In the genomic region with DNA sequence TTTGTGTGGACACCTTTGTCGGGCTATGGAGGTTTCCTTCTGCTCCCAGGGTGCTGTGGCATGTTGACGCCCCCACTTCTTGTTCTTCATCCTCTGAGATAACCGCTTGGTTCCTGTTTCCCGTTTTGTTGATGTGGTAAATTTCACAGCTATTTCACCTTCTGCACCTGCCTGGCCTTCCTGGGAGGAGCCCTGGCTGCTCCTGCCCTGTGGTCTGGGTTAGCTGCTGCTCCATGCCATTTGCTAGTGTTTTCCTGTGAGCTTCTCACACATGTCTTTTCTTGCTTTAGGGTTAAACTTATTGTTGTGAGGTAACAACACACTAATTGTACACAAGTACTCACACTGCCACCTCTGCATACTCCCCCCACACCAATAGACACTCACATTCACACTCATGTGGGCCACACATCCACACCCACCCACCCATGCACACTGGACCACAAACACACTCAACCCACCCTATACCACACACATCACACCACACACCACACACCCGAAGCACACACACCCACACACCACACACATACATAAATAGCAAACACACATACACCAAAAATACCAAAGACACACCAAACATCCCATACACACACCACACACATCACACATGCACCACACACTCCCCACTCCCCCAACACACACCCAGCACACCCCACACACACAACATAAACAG, we compare ENCODE assay signal across 15 cellular contexts. TPM values are rescaled to one million over a fixed set of nuclear protein-coding genes. Genes with fewer than 3 reads are reported as not detected.
DNase-seq lines count a peak whose midpoint lies in the region; ATAC-seq and TF ChIP-seq lines count a peak whose summit lies in the region.
"Had no signal": no experiment of that assay in that cellular context is flagged by ENCODE, and none has a peak within 500 bp of the region (broad histone marks: within the 10 kb centered on the region; RNA-seq: fewer than 3 reads in every experiment).

No MANE protein-coding gene starts in this region.

- no peak overlapping the region for H3K18ac ChIP-seq in mesendoderm (ENCODE audit: low read length)

- no peak overlapping the region for H4K8ac ChIP-seq in mesendoderm (ENCODE audit: low read depth, low read length)

- H2AFZ ChIP-seq in DND-41 (ENCODE audit: low read depth, low read length) (no peak overlapping the region), hepatocyte (no peak overlapping the region)

- no peak overlapping the region for H2BK120ac ChIP-seq in mesendoderm (ENCODE audit: low read depth, low read length)

- no peaks in the 10 kb centered on the region for H3K79me1 ChIP-seq in mesendoderm (ENCODE audit: low read length)

- DNase-seq in DND-41 (peak; percentile 83), SW480 (ENCODE audit: low spot score) (peak; percentile 67), mesendoderm (no peak), foreskin melanocyte (no peak), GOT3 (lab: John Stamatoyannopoulos, UW) (no peak), hepatocyte (ENCODE audit: low spot score) (no peak), HuH-7 (ENCODE audit: low spot score) (no peak)
- DNase-seq: activated T-cell treated with anti-CD3 and anti-CD28 coated beads, Interleukin-2, amount 50 U/mL, for 72 hours; H7; NCI-H1105 treated with DMSO at 0.1 percent for 48 hours; pancreas; T-helper 9 cell had no signal

- no peaks in the 10 kb centered on the region for H3K9me2 ChIP-seq in hepatocyte (replicated peaks; ENCODE audit: insufficient read depth)

- H3K4me1 ChIP-seq in DND-41 (ENCODE audit: insufficient read depth, low read length) (peaks cover 89% of the 10 kb centered on the region), mesendoderm (ENCODE audit: control insufficient read depth, low read depth, low read length) (peaks cover 10% of the 10 kb centered on the region), hepatocyte (ENCODE audit: insufficient read depth) (no peaks in the 10 kb centered on the region)
- H3K4me1 ChIP-seq: pancreas had no signal

- no peak overlapping the region for H3K4ac ChIP-seq in mesendoderm (ENCODE audit: low read depth, low read length)

- H3K9me3 ChIP-seq in DND-41 (ENCODE audit: insufficient read depth, low read length, severe bottlenecking) (no peaks in the 10 kb centered on the region), hepatocyte (ENCODE audit: low read depth) (no peaks in the 10 kb centered on the region)
- H3K9me3 ChIP-seq: pancreas, thoracic aorta had no signal

- H4K20me1 ChIP-seq in DND-41 (ENCODE audit: insufficient read depth, low read length), result no peaks in the 10 kb centered on the region
- no peaks in the 10 kb centered on the region for H4K20me1 ChIP-seq in hepatocyte (ENCODE audit: insufficient read depth, poor library complexity, severe bottlenecking)

- H4K5ac ChIP-seq in mesendoderm (ENCODE audit: low read length), result no peak overlapping the region

- H3K79me2 ChIP-seq in DND-41 (ENCODE audit: insufficient read depth, low read length) (peaks cover 3% of the 10 kb centered on the region), mesendoderm (ENCODE audit: control insufficient read depth, insufficient read depth, low read length) (no peaks in the 10 kb centered on the region), hepatocyte (no peaks in the 10 kb centered on the region)

- no peak overlapping the region for H2BK15ac ChIP-seq in mesendoderm (replicated peaks; ENCODE audit: low read depth)

- H3K4me2 ChIP-seq in DND-41 (ENCODE audit: insufficient read depth, low read length) (peak overlapping the region; percentile 58), mesendoderm (ENCODE audit: low read length) (no peak overlapping the region), hepatocyte (no peak overlapping the region)

- H3K27ac ChIP-seq in DND-41 (ENCODE audit: low read length), result peak overlapping the region; percentile 80
- no peak overlapping the region for H3K27ac ChIP-seq in mesendoderm (ENCODE audit: low read depth, low read length)
- no peak overlapping the region for H3K27ac ChIP-seq in hepatocyte
- H3K27ac ChIP-seq: pancreas, thoracic aorta had no signal

- peak overlapping the region in 1 of 2 experiments; percentile 52; a peak in 2 of 4 replicates for H3K4me3 ChIP-seq in DND-41 (ENCODE audit: low read depth in 1 of 2, low read length in 2 of 2)
- no peak overlapping the region for H3K4me3 ChIP-seq in mesendoderm (ENCODE audit: low read length)
- no peak overlapping the region for H3K4me3 ChIP-seq in hepatocyte
- H3K4me3 ChIP-seq: pancreas, thoracic aorta had no signal

- peak; percentile 65 for ATAC-seq in DND-41 (ENCODE audit: insufficient read depth, low read depth)
- ATAC-seq in HG02759 (IDR thresholded peaks at IDR 0.05; ENCODE audit: unreplicated experiment), result peak; percentile 49
- ATAC-seq: pancreas had no signal

- H3K36me3 ChIP-seq in DND-41 (ENCODE audit: insufficient read depth, low read length) (no peaks in the 10 kb centered on the region), mesendoderm (ENCODE audit: control insufficient read depth, insufficient read depth, low read length) (no peaks in the 10 kb centered on the region), hepatocyte (replicated peaks; ENCODE audit: insufficient read depth, low read depth) (no peaks in the 10 kb centered on the region)
- H3K36me3 ChIP-seq: pancreas, thoracic aorta had no signal

- H3K27me3 ChIP-seq in DND-41 (ENCODE audit: insufficient read depth, low read length, poor library complexity), result no peaks in the 10 kb centered on the region
- no peaks in the 10 kb centered on the region for H3K27me3 ChIP-seq in mesendoderm (ENCODE audit: insufficient read depth, low read length, poor library complexity)
- no peaks in the 10 kb centered on the region for H3K27me3 ChIP-seq in hepatocyte

- peak overlapping the region; percentile 65 for H2AK5ac ChIP-seq in mesendoderm (ENCODE audit: low read length)

- H3K23ac ChIP-seq in mesendoderm (ENCODE audit: low read length), result no peak overlapping the region

- H2BK5ac ChIP-seq in mesendoderm (ENCODE audit: low read length), result no peak overlapping the region

- H3K9ac ChIP-seq in DND-41 (ENCODE audit: low read depth, low read length) (peak overlapping the region; percentile 49), mesendoderm (ENCODE audit: low read length) (no peak overlapping the region)

- WGBS in mesendoderm (ENCODE audit: extremely low coverage, insufficient coverage, low lambda C conversion rate), result no CpG with 5 or more reads among the region's 5 CpGs
- 86% methylated on average over 5 of the region's 5 CpGs for WGBS in hepatocyte (ENCODE audit: low lambda C conversion rate, missing lambda C conversion rate)

- TF ChIP-seq CTCF in DND-41 (IDR thresholded peaks at IDR 0.05; ENCODE audit: borderline replicate concordance, extremely low read depth, low read length, poor library complexity, severe bottlenecking) (no peak), hepatocyte (IDR thresholded peaks at IDR 0.05; ENCODE audit: poor library complexity) (no peak)

- H3K56ac ChIP-seq in mesendoderm (ENCODE audit: low read length), result peak overlapping the region; percentile 71

RNA-seq across cellular contexts. Expression of gene MSMB, which starts 46.6 kb away (rescaled TPM):
- polyA plus RNA-seq in mesendoderm (2013, experiment 1 of 2), result 0.18 TPM
- polyA plus RNA-seq in mesendoderm (2013, experiment 2 of 2), result not detected
- 2.2 and 2.7 TPM in 2 replicates for total RNA-seq in hepatocyte
- polyA plus RNA-seq in hepatocyte, result 10.0 and 11.0 TPM in 2 replicates
- total RNA-seq: activated T-cell treated with anti-CD3 and anti-CD28 coated beads, Interleukin-2, amount 50 U/mL, for 72 hours; fibroblast of villous mesenchyme; H7; pancreas; thoracic aorta had no signal

Comparison
In these comparisons a context has a peak if more than half of its experiments do, and no peak if none do; other contexts are left out.
1. DNase-seq: peak in DND-41 (single experiment) and SW480 (single experiment); none in mesendoderm (single experiment), foreskin melanocyte (single experiment), GOT3 (single experiment), hepatocyte (single experiment) and HuH-7 (single experiment).